Comparison of ENCODE assay signal across 34 cellular contexts in the genomic region with DNA sequence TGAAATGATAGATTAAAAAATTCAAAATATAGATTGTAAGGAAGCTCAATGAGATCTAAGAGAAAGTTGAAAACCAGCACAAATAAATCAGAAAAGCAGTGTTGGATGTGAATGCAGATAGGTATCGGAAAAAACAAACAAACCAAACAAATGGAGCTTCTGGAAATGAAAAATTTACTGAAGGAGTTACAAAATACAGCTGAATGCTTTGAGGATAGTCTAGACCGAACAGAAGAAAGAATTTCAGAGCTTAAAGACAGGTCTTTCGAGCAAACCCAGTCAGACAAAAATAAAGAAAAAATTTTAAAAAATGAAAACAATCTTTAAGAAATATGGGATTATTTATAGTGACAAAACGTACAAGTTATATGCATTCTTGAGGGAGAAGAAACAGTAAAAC.
"Had no signal": no experiment of that assay in that cellular context is flagged by ENCODE, and none has a peak within 500 bp of the region (broad histone marks: within the 10 kb centered on the region; RNA-seq: fewer than 3 reads in every experiment).

No MANE protein-coding gene starts in this region.

- H3K36me3 ChIP-seq: adrenal gland, ascending aorta, brain microvascular endothelial cell, breast epithelium, cardiac muscle cell had no signal

- H3K27ac ChIP-seq: adrenal gland, ascending aorta, body of pancreas, brain microvascular endothelial cell, breast epithelium, cardiac muscle cell had no signal

- H3K27me3 ChIP-seq: adrenal gland, ascending aorta, body of pancreas, brain microvascular endothelial cell, breast epithelium, cardiac muscle cell had no signal

- ATAC-seq: activated naive CD4-positive, alpha-beta T cell treated with anti-CD3 and anti-CD28 coated beads, Interleukin-2, amount 50 U/mL, for 72 hours; activated naive CD8-positive, alpha-beta T cell treated with anti-CD3 and anti-CD28 coated beads, Interleukin-2, amount 50 U/mL, for 24 hours; activated T-cell treated with anti-CD3 and anti-CD28 coated beads, Interleukin-2, amount 50 U/mL, for 4 hours; activated T-cell treated with anti-CD3 and anti-CD28 coated beads, Interleukin-2, amount 50 U/mL, for 72 hours; activated T-helper 17 cell treated with anti-CD3 and anti-CD28 coated beads, Interleukin-2, amount 50 U/mL, for 72 hours; body of pancreas had no signal

- H3K9me3 ChIP-seq: adrenal gland, body of pancreas had no signal

- DNase-seq: activated effector memory CD4-positive, alpha-beta T cell treated with anti-CD3 and anti-CD28 coated beads, Interleukin-2, amount 50 U/mL, for 16 hours; activated effector memory CD4-positive, alpha-beta T cell treated with Interleukin-2 at 50 U/mL for 16 hours; activated gamma-delta T cell; activated gamma-delta T cell treated with Interleukin-2 at 50 U/mL for 16 hours; activated naive CD4-positive, alpha-beta T cell; activated naive CD4-positive, alpha-beta T cell treated with anti-CD3 and anti-CD28 coated beads for 36 hours; activated naive CD4-positive, alpha-beta T cell treated with anti-CD3 and anti-CD28 coated beads, Interleukin-2, amount 10 ng/mL, durations not matched to agents 7 days and 5 days; activated naive CD4-positive, alpha-beta T cell treated with anti-CD3 and anti-CD28 coated beads, Interleukin-2, amount 50 U/mL, for 16 hours; activated naive CD4-positive, alpha-beta T cell treated with Interleukin-2 at 50 U/mL for 16 hours; activated naive CD8-positive, alpha-beta T cell treated with anti-CD3 and anti-CD28 coated beads for 36 hours; activated naive CD8-positive, alpha-beta T cell treated with anti-CD3 and anti-CD28 coated beads, Interleukin-2, amount 10 ng/mL, durations not matched to agents 7 days and 5 days; activated naive CD8-positive, alpha-beta T cell treated with anti-CD3 and anti-CD28 coated beads, Interleukin-2, amount 50 U/mL, for 24 hours; activated T-cell treated with anti-CD3 and anti-CD28 coated beads, Interleukin-2, amount 50 U/mL, for 1 hour; activated T-cell treated with anti-CD3 and anti-CD28 coated beads, Interleukin-2, amount 50 U/mL, for 24 hours; activated T-cell treated with anti-CD3 and anti-CD28 coated beads, Interleukin-2, amount 50 U/mL, for 4 hours; activated T-cell treated with anti-CD3 and anti-CD28 coated beads, Interleukin-2, amount 50 U/mL, for 48 hours; activated T-cell treated with anti-CD3 and anti-CD28 coated beads, Interleukin-2, amount 50 U/mL, for 72 hours; adrenal gland; amniotic stem cell; amygdala; anterior cingulate cortex; aorta; brain microvascular endothelial cell; caudate nucleus; central memory CD4-positive, alpha-beta T cell; cerebellar nuclear complex had no signal

- H3K4me3 ChIP-seq: adrenal gland, ascending aorta, body of pancreas, breast epithelium, cardiac muscle cell had no signal

- FAIRE-seq: astrocyte, bronchial epithelial cell had no signal

- H3K4me1 ChIP-seq: adrenal gland, ascending aorta, body of pancreas, breast epithelium had no signal
